In the genomic region with DNA sequence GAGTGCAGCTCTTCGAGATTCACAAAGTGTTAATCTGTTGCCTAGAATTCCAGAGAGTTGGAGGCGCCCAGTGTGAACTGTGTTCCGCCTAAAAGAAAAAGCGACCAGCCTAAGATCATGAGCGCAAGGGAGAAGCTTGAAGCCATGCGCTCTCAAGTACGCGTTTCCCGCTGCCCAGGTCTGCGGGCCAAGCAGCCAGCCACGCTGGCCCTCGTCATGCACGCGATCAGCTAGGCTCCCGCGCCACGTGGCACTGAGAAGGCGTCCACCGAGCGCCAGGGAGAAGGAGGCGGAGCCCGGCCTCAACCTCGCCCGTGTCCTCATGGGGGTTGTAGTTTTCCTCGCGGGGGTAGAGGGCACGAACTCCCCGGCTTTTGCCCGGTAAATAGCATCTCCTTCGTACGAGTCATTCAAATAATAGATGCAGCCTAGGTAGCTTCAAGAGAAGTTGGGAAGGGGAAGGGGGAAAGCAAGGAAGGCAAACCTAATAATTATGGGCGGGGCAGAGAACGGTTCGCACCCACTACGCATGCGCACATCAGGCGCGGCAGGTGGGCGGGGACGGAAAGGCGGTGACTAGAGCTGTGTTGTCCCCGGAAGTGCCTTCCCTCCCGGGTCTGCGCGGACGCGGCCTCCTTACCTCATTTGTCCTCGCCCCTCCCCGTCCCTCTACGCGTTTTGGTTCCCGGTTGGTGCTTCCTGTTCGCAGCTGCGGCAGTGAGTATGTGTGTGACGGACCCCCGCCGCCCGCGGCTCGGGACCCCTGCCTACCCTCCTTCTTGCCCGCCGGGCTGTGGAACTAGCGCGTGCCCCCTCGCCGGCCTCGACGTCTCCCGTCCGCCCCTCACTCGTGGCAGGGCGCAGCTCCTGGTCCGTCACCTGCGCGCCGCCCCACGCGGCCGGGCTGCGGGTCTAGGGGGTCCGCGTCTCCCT, we compare ENCODE assay signal across 8 cellular contexts. TPM values are rescaled to one million over a fixed set of nuclear protein-coding genes. Genes with fewer than 3 reads are reported as not detected.
DNase-seq lines count a peak whose midpoint lies in the region; ATAC-seq and TF ChIP-seq lines count a peak whose summit lies in the region.

A gene (plus strand): TSS at position 668 of the 933 bp plus-strand sequence.

- H3K79me2 ChIP-seq in SU-DHL-6 (ENCODE audit: insufficient read depth, low read length), result peaks cover 48% of the 10 kb centered on the region

- H3K4me3 ChIP-seq in SU-DHL-6 (ENCODE audit: insufficient read depth, low read length, poor library complexity, severe bottlenecking) (peak within 1 kb of the TSS; percentile 96), ovary (peak within 1 kb of the TSS; percentile 92), thyroid gland (replicated peaks in 1 of 3) (peak within 1 kb of the TSS; percentile 67 to 84 (median 75))

- H3K27me3 ChIP-seq in SU-DHL-6 (ENCODE audit: low read length) (no peaks in the 10 kb centered on the region), ovary (no peaks in the 10 kb centered on the region), thyroid gland (no peaks in the 10 kb centered on the region)

- H3K27ac ChIP-seq in SU-DHL-6 (ENCODE audit: low read depth, low read length) (peak within 1 kb of the TSS; percentile 80), ovary (peak within 1 kb of the TSS; percentile 15 to 87), thyroid gland (peak within 1 kb of the TSS; percentile 74 to 89 (median 79))

- TF ChIP-seq CTCF in SU-DHL-6 (IDR thresholded peaks at IDR 0.05; ENCODE audit: insufficient read depth, low read length, poor library complexity, severe bottlenecking), result no peak
- no peak for TF ChIP-seq CTCF in ovary (IDR thresholded peaks at IDR 0.05)
- no peak for TF ChIP-seq CTCF in thyroid gland (IDR thresholded peaks at IDR 0.05)

- no peaks in the 10 kb centered on the region for H3K27me3 Mint-ChIP-seq in activated naive CD8-positive, alpha-beta T cell treated with anti-CD3 and anti-CD28 coated beads, Interleukin-2, amount 10 ng/mL, durations not matched to agents 7 days and 5 days

- no peaks in the 10 kb centered on the region for H4K20me1 ChIP-seq in SU-DHL-6 (ENCODE audit: low read depth, low read length)

- H3K9me2 ChIP-seq in SU-DHL-6 (replicated peaks; ENCODE audit: insufficient read depth, low read length), result no peaks in the 10 kb centered on the region

- peaks cover 16% of the 10 kb centered on the region for H3K4me1 Mint-ChIP-seq in activated naive CD8-positive, alpha-beta T cell treated with anti-CD3 and anti-CD28 coated beads, Interleukin-2, amount 10 ng/mL, durations not matched to agents 7 days and 5 days

- ATAC-seq in HG02678 (IDR thresholded peaks at IDR 0.05; ENCODE audit: unreplicated experiment), result peak; percentile 95
- peak; percentile 98 for ATAC-seq in activated naive CD8-positive, alpha-beta T cell treated with anti-CD3 and anti-CD28 coated beads, Interleukin-2, amount 10 ng/mL, durations not matched to agents 7 days and 5 days (ENCODE audit: low read depth)
- peak; percentile 100 for ATAC-seq in Right ventricle myocardium inferior

- TF ChIP-seq POLR2A in GM10847 (IDR thresholded peaks at IDR 0.05; ENCODE audit: extremely low read depth, insufficient read length) (peak; percentile 77), ovary (IDR thresholded peaks at IDR 0.05) (peak; percentile 89), thyroid gland (IDR thresholded peaks at IDR 0.05) (peak; percentile 37 to 85)

- peak within 1 kb of the TSS; percentile 94 for H3K9ac ChIP-seq in SU-DHL-6 (ENCODE audit: low read length)

- H3K4me1 ChIP-seq in ovary (ENCODE audit: insufficient read depth) (no peaks in the 10 kb centered on the region), thyroid gland (peaks cover 6 to 7% of the 10 kb centered on the region in 2 donors)

- H3K9me3 Mint-ChIP-seq in activated naive CD8-positive, alpha-beta T cell treated with anti-CD3 and anti-CD28 coated beads, Interleukin-2, amount 10 ng/mL, durations not matched to agents 7 days and 5 days, result no peaks in the 10 kb centered on the region

- peak within 1 kb of the TSS; percentile 99 for H3K27ac Mint-ChIP-seq in activated naive CD8-positive, alpha-beta T cell treated with anti-CD3 and anti-CD28 coated beads, Interleukin-2, amount 10 ng/mL, durations not matched to agents 7 days and 5 days

- 2 to 3% (median 3%) methylated on average over 78 to 82 of the region's 82 CpGs for WGBS in ovary, 3 donors
- WGBS in thyroid gland, 2 donors, result 6 to 7% methylated on average over 43 to 59 of the region's 82 CpGs

- H3K36me3 ChIP-seq in SU-DHL-6 (ENCODE audit: low read length), result no peaks in the 10 kb centered on the region
- no peaks in the 10 kb centered on the region for H3K36me3 ChIP-seq in ovary
- no peaks in the 10 kb centered on the region for H3K36me3 ChIP-seq in thyroid gland

- no peak for TF ChIP-seq EP300 in ovary (IDR thresholded peaks at IDR 0.05)

- peaks cover 6% of the 10 kb centered on the region; the same call in 1 of the 2 replicates for H3K9me3 ChIP-seq in SU-DHL-6 (ENCODE audit: insufficient read depth, low read length)
- H3K9me3 ChIP-seq in ovary, result no peaks in the 10 kb centered on the region
- no peaks in the 10 kb centered on the region for H3K9me3 ChIP-seq in thyroid gland

- DNase-seq in NCI-H128 (lab: John Stamatoyannopoulos, UW; ENCODE audit: unreplicated experiment) (peak; percentile 89), Right ventricle myocardium inferior (ENCODE audit: missing footprints) (peak; percentile 99), ovary (peak; percentile 95 to 97 (median 97)), thyroid gland (peak; percentile 95 to 97)
- DNase-seq in activated naive CD8-positive, alpha-beta T cell treated with anti-CD3 and anti-CD28 coated beads, Interleukin-2, amount 10 ng/mL, durations not matched to agents 7 days and 5 days, result peak; percentile 97

- H3K4me2 ChIP-seq in SU-DHL-6 (ENCODE audit: low read depth, low read length, poor library complexity, severe bottlenecking), result peak within 1 kb of the TSS; percentile 63

- H3F3A ChIP-seq in SU-DHL-6 (ENCODE audit: insufficient read depth), result peaks cover 15% of the 10 kb centered on the region

- peak within 1 kb of the TSS; percentile 95 for H3K4me3 Mint-ChIP-seq in activated naive CD8-positive, alpha-beta T cell treated with anti-CD3 and anti-CD28 coated beads, Interleukin-2, amount 10 ng/mL, durations not matched to agents 7 days and 5 days

- peaks cover 8% of the 10 kb centered on the region for H3K36me3 Mint-ChIP-seq in activated naive CD8-positive, alpha-beta T cell treated with anti-CD3 and anti-CD28 coated beads, Interleukin-2, amount 10 ng/mL, durations not matched to agents 7 days and 5 days

- peak within 1 kb of the TSS; percentile 83 for H2AFZ ChIP-seq in SU-DHL-6 (ENCODE audit: low read depth, low read length, severe bottlenecking)

- intact Hi-C loops in Right ventricle myocardium inferior (cut with DNase I) (loop anchor here (2.0 to 10.0 kb wide), 2 partner anchors 39 to 175 kb away; no protein-coding TSS in a partner anchor), ovary (cut with DNase I) (no loop called here), thyroid gland (cut with DNase I) (no loop called here)

- POLR2A ChIA-PET in activated naive CD8-positive, alpha-beta T cell treated with anti-CD3 and anti-CD28 coated beads, Interleukin-2, amount 10 ng/mL, durations not matched to agents 7 days and 5 days (lab: Charles Lee), result interaction anchor here (0.6 to 4.7 kb wide), 15 partner anchors 10 to 345 kb away, joined by 3 to 46 read pairs (median 5); a partner anchor contains a TSS

RNA-seq across cellular contexts. Expression of the gene that starts here (rescaled TPM):
- 10 to 100 TPM; 32.8 to 33.5 TPM for total RNA-seq in activated naive CD8-positive, alpha-beta T cell treated with anti-CD3 and anti-CD28 coated beads, Interleukin-2, amount 10 ng/mL, durations not matched to agents 7 days and 5 days
- total RNA-seq in Right ventricle myocardium inferior (7.6 TPM), ovary (10 to 100 TPM; 15.9 to 37.4 (median 30.2) TPM), thyroid gland (10 to 100 TPM; 22.1 to 31.9 (median 25.6) TPM)
- 10 to 100 TPM; 15.8 to 20.4 TPM for polyA plus RNA-seq in ovary

Comparison
In these comparisons a context has a peak if more than half of its experiments do, and no peak if none do; other contexts are left out.
1. Peak in every context shown above with its lines: DNase-seq, ATAC-seq, H3K4me3 ChIP-seq and H3K27ac ChIP-seq.